24 cellular contexts compared by ENCODE assay signal in the genomic region with DNA sequence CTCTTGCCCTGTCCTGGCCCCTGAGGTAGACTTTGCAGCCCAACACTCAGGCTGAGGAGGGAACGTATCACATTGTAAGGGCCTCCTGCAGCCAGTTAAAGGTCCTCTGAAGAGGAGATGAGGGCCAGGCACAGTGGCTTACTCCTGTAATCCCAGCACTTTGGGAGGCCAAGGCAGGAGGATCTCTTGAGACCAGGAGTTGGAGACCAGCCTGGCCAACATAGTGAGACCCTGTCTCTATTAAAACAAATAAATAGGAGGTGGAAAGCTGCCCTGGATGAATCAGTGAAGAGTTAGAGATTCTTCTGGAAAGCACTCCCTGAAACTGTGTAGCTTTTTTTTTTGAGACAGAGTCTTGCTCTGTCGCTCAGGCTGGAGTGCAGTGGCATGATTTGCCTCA. TPM values are rescaled to one million over a fixed set of nuclear protein-coding genes. Genes with fewer than 3 reads are reported as not detected.
DNase-seq lines count a peak whose midpoint lies in the region; ATAC-seq and TF ChIP-seq lines count a peak whose summit lies in the region.
"Had no signal": no experiment of that assay in that cellular context is flagged by ENCODE, and none has a peak within 500 bp of the region (broad histone marks: within the 10 kb centered on the region; RNA-seq: fewer than 3 reads in every experiment).

No MANE protein-coding gene starts in this region.

- H3K27me3 ChIP-seq in heart left ventricle (no peaks in the 10 kb centered on the region), heart right ventricle (no peaks in the 10 kb centered on the region), H7 (ENCODE audit: control insufficient read depth, insufficient read depth, low read length) (no peaks in the 10 kb centered on the region), psoas muscle (ENCODE audit: insufficient read depth in 3 of 3, low read length in 2 of 3) (no peaks in the 10 kb centered on the region)
- H3K27me3 ChIP-seq: BLaER1, MG63 had no signal

- no peaks in the 10 kb centered on the region for H3K27me3 Mint-ChIP-seq in chondrocyte (ENCODE audit: low read depth)
- H3K27me3 Mint-ChIP-seq: CD4-positive, CD25-positive, alpha-beta regulatory T cell had no signal

- H3K4me3 ChIP-seq in heart left ventricle: no peak overlapping the region
- H3K4me3 ChIP-seq in heart right ventricle: no peak overlapping the region
- no peak overlapping the region for H3K4me3 ChIP-seq in H7 (ENCODE audit: insufficient read depth, low read depth, low read length)
- no peak overlapping the region for H3K4me3 ChIP-seq in psoas muscle
- H3K4me3 ChIP-seq: BLaER1, GM23248, MG63, PC-9 had no signal

- no peaks in the 10 kb centered on the region for H3K36me3 Mint-ChIP-seq in chondrocyte (ENCODE audit: low read depth)
- H3K36me3 Mint-ChIP-seq: CD4-positive, CD25-positive, alpha-beta regulatory T cell had no signal

- peaks cover 0 to 36% (median 3%) of the 10 kb centered on the region in 12 donors for H3K4me1 ChIP-seq in heart left ventricle
- H3K4me1 ChIP-seq in heart right ventricle: peaks cover 0 to 45% (median 9%) of the 10 kb centered on the region in 9 donors
- H3K4me1 ChIP-seq in psoas muscle: peaks cover 24% of the 10 kb centered on the region

- H3K9me3 ChIP-seq in heart left ventricle: no peaks in the 10 kb centered on the region
- no peaks in the 10 kb centered on the region for H3K9me3 ChIP-seq in heart right ventricle
- H3K9me3 ChIP-seq in psoas muscle: no peaks in the 10 kb centered on the region
- H3K9me3 ChIP-seq: BLaER1, MG63 had no signal

- no peak for TF ChIP-seq POLR2A in heart left ventricle (IDR thresholded peaks at IDR 0.05)

- ATAC-seq in heart left ventricle (no peak), heart right ventricle (no peak), psoas muscle (no peak), GM19397 (IDR thresholded peaks at IDR 0.05; ENCODE audit: unreplicated experiment) (no peak)

- intact Hi-C loops in heart left ventricle (cut with DNase I) (no loop called here), heart right ventricle (cut with DNase I) (no loop called here), psoas muscle (cut with DNase I) (no loop called here)

- WGBS in heart left ventricle, 4 donors: 75 to 89% (median 86%) methylated on average over 2 of the region's 2 CpGs
- 83 to 90% methylated on average over 2 of the region's 2 CpGs for WGBS in heart right ventricle, 2 donors
- 75 to 92% (median 79%) methylated on average over 2 of the region's 2 CpGs for WGBS in psoas muscle, 3 donors

- H3K4me1 Mint-ChIP-seq in chondrocyte (ENCODE audit: low read depth): peaks cover 6% of the 10 kb centered on the region
- H3K4me1 Mint-ChIP-seq: CD4-positive, CD25-positive, alpha-beta regulatory T cell had no signal

- no peaks in the 10 kb centered on the region for H3K36me3 ChIP-seq in heart left ventricle
- H3K36me3 ChIP-seq in heart right ventricle: no peaks in the 10 kb centered on the region
- H3K36me3 ChIP-seq in H7 (replicated peaks; ENCODE audit: control insufficient read depth, insufficient read depth, low read length): no peaks in the 10 kb centered on the region
- H3K36me3 ChIP-seq in psoas muscle (ENCODE audit: insufficient read depth in 1 of 2, low read depth in 1 of 2): peaks cover 0 to 6% of the 10 kb centered on the region in 2 donors
- H3K36me3 ChIP-seq: BLaER1, MG63 had no signal

- H3K9me3 Mint-ChIP-seq in chondrocyte (ENCODE audit: low read depth): no peaks in the 10 kb centered on the region
- H3K9me3 Mint-ChIP-seq: H9 had no signal

- H3K27ac Mint-ChIP-seq in chondrocyte (ENCODE audit: unreplicated experiment): no peak overlapping the region
- H3K27ac Mint-ChIP-seq: CD4-positive, CD25-positive, alpha-beta regulatory T cell; H9 had no signal

- no peak for TF ChIP-seq CTCF in heart left ventricle (IDR thresholded peaks at IDR 0.05)
- no peak for TF ChIP-seq CTCF in heart right ventricle (IDR thresholded peaks at IDR 0.05)
- no peak for TF ChIP-seq CTCF in chondrocyte (IDR thresholded peaks at IDR 0.05)
- TF ChIP-seq CTCF in psoas muscle (IDR thresholded peaks at IDR 0.05): no peak

- peak overlapping the region in 8 of 12 donors; percentile 22 to 96 (median 85) for H3K27ac ChIP-seq in heart left ventricle
- H3K27ac ChIP-seq in heart right ventricle: peak overlapping the region in 5 of 10 donors; percentile 80 to 91 (median 89)
- peak overlapping the region; percentile 23 for H3K27ac ChIP-seq in psoas muscle
- H3K27ac ChIP-seq: BLaER1, GM23248, PC-9 had no signal

- no peak overlapping the region for H3K4me3 Mint-ChIP-seq in chondrocyte (ENCODE audit: unreplicated experiment)
- H3K4me3 Mint-ChIP-seq: CD4-positive, CD25-positive, alpha-beta regulatory T cell; H9 had no signal

- DNase-seq in heart left ventricle (no peak), heart right ventricle (no peak), H7 (peak; percentile 19), chondrocyte (ENCODE audit: low spot score) (peak; percentile 10), psoas muscle (no peak), DMS79 treated with DMSO at 0.1 percent for 48 hours (lab: John Stamatoyannopoulos, UW) (no peak)
- DNase-seq: 8988T; CD4-positive, CD25-positive, alpha-beta regulatory T cell; GM23248; H9; KBM-7; MG63; NCI-H2029; NCI-H446; NCI-H524 treated with DMSO at 0.1 percent for 48 hours; NCI-H82; NK-92 treated with Interleukin-12 subunit alpha and Interleukin-12 subunit beta, amount 100 ng/mL, for 24 hours; PC-9; RPMI8226; SHP77 treated with DMSO at 0.1 percent for 48 hours had no signal

RNA-seq across cellular contexts. Expression of a gene that starts 2.3 kb away (rescaled TPM):
- total RNA-seq in heart left ventricle: 1 to 10 TPM in 2 of 9 donors, under 1 TPM in 7; 0.24 to 2.1 (median 0.58) TPM
- polyA plus RNA-seq in heart left ventricle: 1 to 10 TPM; 1.3 to 1.8 TPM
- total RNA-seq in heart right ventricle: 1 to 10 TPM in 3 of 10 donors, under 1 TPM in 5, not detected in 2; 0.20 to 1.7 (median 0.73) TPM
- 1 to 10 TPM; 1.1 to 2.4 TPM for polyA plus RNA-seq in heart right ventricle
- not detected in 2 replicates for total RNA-seq in H7 (2014; rRNA removed; shearing (Covaris generic))
- total RNA-seq in chondrocyte: not detected in 3 replicates
- 1 to 10 TPM in 2 of 4 donors, under 1 TPM in 1, not detected in 1; 0.56 to 1.1 (median 1.0) TPM for total RNA-seq in psoas muscle
- under 1 TPM in 2 of 3 donors, not detected in 1; 0.12 to 0.13 TPM for polyA plus RNA-seq in psoas muscle
- total RNA-seq: CD4-positive, CD25-positive, alpha-beta regulatory T cell; Daoy; GM23248; HT1080 had no signal
- polyA plus RNA-seq: CD4-positive, CD25-positive, alpha-beta regulatory T cell; GM23248 had no signal

RNA-seq across cellular contexts. Expression of a gene that starts 3.0 kb away (rescaled TPM):
- total RNA-seq in heart left ventricle (10 to 100 TPM in 8 of 9 donors, 1 to 10 TPM in 1; 7.5 to 82.6 (median 19.2) TPM), heart right ventricle (10 to 100 TPM in 9 of 10 donors, 1 to 10 TPM in 1; 8.9 to 42.5 (median 17.4) TPM), chondrocyte (0.12 TPM in 1 of 3 replicates, not detected in the others), psoas muscle (10 to 100 TPM in 1 of 4 donors, 1 to 10 TPM in 2, under 1 TPM in 1; 0.66 to 12.3 (median 4.9) TPM)
- polyA plus RNA-seq in heart left ventricle (10 to 100 TPM; 35.2 to 73.4 TPM), heart right ventricle (10 to 100 TPM; 30.4 to 58.3 TPM), psoas muscle (1 to 10 TPM in 2 of 3 donors, under 1 TPM in 1; 0.96 to 3.4 (median 1.7) TPM)
- 0.37 TPM in 1 of 2 replicates, not detected in the other for total RNA-seq in H7 (2014; rRNA removed; shearing (Covaris generic))
- total RNA-seq: CD4-positive, CD25-positive, alpha-beta regulatory T cell; Daoy had no signal
- polyA plus RNA-seq: CD4-positive, CD25-positive, alpha-beta regulatory T cell had no signal

RNA-seq across cellular contexts. Expression of a gene that starts 14.6 kb away (rescaled TPM):
- 1,000 to 10,000 TPM in 1 of 9 donors, 100 to 1,000 TPM in 6, 10 to 100 TPM in 2; 56.7 to 2,367 (median 517) TPM for total RNA-seq in heart left ventricle
- polyA plus RNA-seq in heart left ventricle: 100 to 1,000 TPM; 450 to 857 TPM
- total RNA-seq in heart right ventricle: 100 to 1,000 TPM in 6 of 10 donors, 10 to 100 TPM in 4; 46.3 to 395 (median 133) TPM
- 100 to 1,000 TPM; 248 to 370 TPM for polyA plus RNA-seq in heart right ventricle
- not detected in 2 replicates for total RNA-seq in H7 (2014; rRNA removed; shearing (Covaris generic))
- 0.46 to 0.60 TPM (median 0.54 TPM) in 3 replicates for total RNA-seq in chondrocyte
- 1,000 to 10,000 TPM; 1,055 to 3,522 (median 2,378) TPM for total RNA-seq in psoas muscle
- polyA plus RNA-seq in psoas muscle: 1,000 to 10,000 TPM in 2 of 3 donors, 100 to 1,000 TPM in 1; 254 to 5,473 (median 1,117) TPM
- total RNA-seq: CD4-positive, CD25-positive, alpha-beta regulatory T cell; Daoy; GM23248; H9; HT1080 had no signal
- polyA plus RNA-seq: CD4-positive, CD25-positive, alpha-beta regulatory T cell; GM23248 had no signal

RNA-seq across cellular contexts. Expression of a gene that starts 46.1 kb away (rescaled TPM):
- 10 to 100 TPM in 6 of 9 donors, 1 to 10 TPM in 3; 7.2 to 21.0 (median 10.8) TPM for total RNA-seq in heart left ventricle
- polyA plus RNA-seq in heart left ventricle: 10 to 100 TPM; 16.1 to 31.7 TPM
- 10 to 100 TPM in 8 of 10 donors, 1 to 10 TPM in 2; 4.4 to 17.1 (median 12.8) TPM for total RNA-seq in heart right ventricle
- 10 to 100 TPM; 16.0 to 17.6 TPM for polyA plus RNA-seq in heart right ventricle
- 12.0 and 13.7 TPM in 2 replicates for total RNA-seq in H7 (2014; rRNA removed; shearing (Covaris generic))
- 11.3 to 13.7 TPM (median 11.8 TPM) in 3 replicates for total RNA-seq in chondrocyte
- 1 to 10 TPM; 1.8 to 4.1 (median 2.6) TPM for total RNA-seq in psoas muscle
- polyA plus RNA-seq in psoas muscle: 1 to 10 TPM; 3.9 to 5.6 (median 5.2) TPM

RNA-seq across cellular contexts. Expression of a gene that starts 53.3 kb away (rescaled TPM):
- total RNA-seq in heart left ventricle (10 to 100 TPM; 10.4 to 24.2 (median 17.3) TPM), heart right ventricle (10 to 100 TPM in 9 of 10 donors, 1 to 10 TPM in 1; 9.4 to 18.5 (median 14.2) TPM), chondrocyte (20.1 to 20.9 TPM (median 20.1 TPM) in 3 replicates), psoas muscle (10 to 100 TPM; 11.5 to 14.1 (median 11.9) TPM)
- polyA plus RNA-seq in heart left ventricle (10 to 100 TPM in 1 of 2 donors, 1 to 10 TPM in 1; 5.6 to 36.8 TPM), heart right ventricle (10 to 100 TPM in 1 of 2 donors, 1 to 10 TPM in 1; 5.3 to 20.7 TPM), psoas muscle (10 to 100 TPM in 2 of 3 donors, 1 to 10 TPM in 1; 8.9 to 22.9 (median 15.6) TPM)
- 19.6 and 26.2 TPM in 2 replicates for total RNA-seq in H7 (2014; rRNA removed; shearing (Covaris generic))

Comparison
In these comparisons a context has a peak if more than half of its experiments do, and no peak if none do; other contexts are left out.
1. DNase-seq: peak in H7 (single experiment) and chondrocyte (single experiment); none in heart left ventricle (0 of 5), heart right ventricle (0 of 2), psoas muscle (0 of 2) and DMS79 treated with DMSO at 0.1 percent for 48 hours (single experiment).
2. RNA of a gene that starts 14.6 kb away (total RNA-seq): 1,055 to 3,522 TPM in psoas muscle, 56.7 to 2,367 TPM in heart left ventricle and 46.3 to 395 TPM in heart right ventricle; 0.46 to 0.60 TPM in chondrocyte and not detected in H7; every median in the first group is over 10 times any median in the second.